In the genomic region with DNA sequence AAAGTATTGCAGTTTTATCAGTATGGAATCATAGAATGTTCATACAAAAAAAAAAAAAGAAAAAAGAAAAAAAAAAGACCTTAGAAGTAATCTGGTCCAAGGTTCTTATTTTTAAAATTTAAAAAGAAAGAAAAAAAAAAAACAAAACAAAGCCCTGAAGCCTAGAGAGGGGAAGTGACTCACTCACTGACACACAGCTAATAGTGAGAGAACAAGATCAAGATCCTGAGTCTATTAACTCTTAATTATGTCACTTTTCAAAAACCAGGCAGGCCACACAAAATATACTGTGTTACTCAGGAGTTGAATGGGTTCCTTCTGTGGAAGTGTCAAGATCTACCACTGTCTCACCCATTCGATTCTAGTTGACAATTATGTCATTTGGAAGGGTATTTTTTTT, we compare ENCODE assay signal across 10 cellular contexts.
"Had no signal": no experiment of that assay in that cellular context is flagged by ENCODE, and none has a peak within 500 bp of the region (broad histone marks: within the 10 kb centered on the region; RNA-seq: fewer than 3 reads in every experiment).

No MANE protein-coding gene starts in this region.

- DNase-seq: activated B cell treated with CpG ODN at 0.5 μM for 24 hours; activated CD4-positive, alpha-beta T cell treated with anti-CD3 and anti-CD28 coated beads, Interleukin-2, amount 10 ng/mL, durations not matched to agents 24 days and 14 days; activated naive CD4-positive, alpha-beta T cell treated with anti-CD3 and anti-CD28 coated beads, Interleukin-2, amount 10 ng/mL, durations not matched to agents 7 days and 5 days; hippocampal formation; left cardiac atrium; lower lobe of right lung; midbrain had no signal

- H3K4me1 ChIP-seq: lower lobe of right lung, parathyroid adenoma, tibial nerve had no signal

- ATAC-seq: left cardiac atrium, lower lobe of right lung had no signal

- H3K27ac ChIP-seq: lower lobe of right lung, parathyroid adenoma, tibial nerve had no signal

- H3K4me3 ChIP-seq: lower lobe of right lung, smooth muscle cell, tibial nerve had no signal

- H3K27me3 ChIP-seq: tibial nerve had no signal
